In genomic region chr1:45772971-45773370, GRCh38 we compare ENCODE assay signal across 2 cellular contexts.
TF ChIP-seq lines count a peak whose summit lies in the region.

No MANE protein-coding gene starts in this region.

TF ChIP-seq in K562, 482 proteins besides CTCF, POLR2A, EP300 and RAD21:
- TF ChIP-seq ZNF740 (CRISPR knock-in tag; IDR thresholded peaks at IDR 0.05): no peak
- no peak for TF ChIP-seq ZNF740 (tag; IDR thresholded peaks at IDR 0.05)
- no peak for TF ChIP-seq PHF20 (IDR thresholded peaks at IDR 0.05; ENCODE audit: partially characterized antibody)
- TF ChIP-seq L3MBTL2 (IDR thresholded peaks at IDR 0.05): no peak
- TF ChIP-seq CBFB (CRISPR knock-in tag; IDR thresholded peaks at IDR 0.05): no peak
- no peak for TF ChIP-seq ZNF175 (CRISPR knock-in tag; IDR thresholded peaks at IDR 0.05; ENCODE audit: low read depth)
- TF ChIP-seq MXD1 (CRISPR knock-in tag; IDR thresholded peaks at IDR 0.05; ENCODE audit: borderline replicate concordance, poor library complexity, severe bottlenecking): no peak
- TF ChIP-seq MBD2 (IDR thresholded peaks at IDR 0.05; ENCODE audit: borderline replicate concordance, low read depth): no peak
- TF ChIP-seq GATA2 (CRISPR knock-in tag; IDR thresholded peaks at IDR 0.05): no peak
- no peak for TF ChIP-seq CBX2 (IDR thresholded peaks at IDR 0.05; ENCODE audit: insufficient read depth, low read length, poor library complexity, severe bottlenecking)
- no peak for TF ChIP-seq ATF6 (CRISPR knock-in tag; IDR thresholded peaks at IDR 0.05)
- no peak for TF ChIP-seq AFF1 (IDR thresholded peaks at IDR 0.05; ENCODE audit: low read depth in 1 of 2, partially characterized antibody in 2 of 2)
- no peak for TF ChIP-seq ZNF695 (CRISPR knock-in tag; IDR thresholded peaks at IDR 0.05)
- TF ChIP-seq RNF2 (IDR thresholded peaks at IDR 0.05): no peak

TF ChIP-seq in HepG2, 621 proteins besides CTCF, POLR2A, EP300 and RAD21:
- TF ChIP-seq GPBP1L1 (CRISPR knock-in tag; IDR thresholded peaks at IDR 0.05): no peak
- no peak for TF ChIP-seq LCORL (IDR thresholded peaks at IDR 0.05)
- TF ChIP-seq LCORL (CRISPR knock-in tag; IDR thresholded peaks at IDR 0.05): no peak
- TF ChIP-seq GTF3A (CRISPR knock-in tag; conservative IDR thresholded peaks at IDR 0.05): no peak
- TF ChIP-seq CEBPG (CRISPR knock-in tag; IDR thresholded peaks at IDR 0.05): no peak
- no peak for TF ChIP-seq YY1 (IDR thresholded peaks at IDR 0.05; ENCODE audit: insufficient read depth, insufficient replicate concordance, low read depth, low read length)
- TF ChIP-seq HNRNPK (IDR thresholded peaks at IDR 0.05; ENCODE audit: low read depth, low read length, poor library complexity, severe bottlenecking): no peak
- no peak for TF ChIP-seq ARNT (IDR thresholded peaks at IDR 0.05)
- no peak for TF ChIP-seq IRF1 (CRISPR knock-in tag; IDR thresholded peaks at IDR 0.05; ENCODE audit: low read depth)
- no peak for TF ChIP-seq FOXO4 (CRISPR knock-in tag; conservative IDR thresholded peaks at IDR 0.05)
- TF ChIP-seq ZNF720 (CRISPR knock-in tag; IDR thresholded peaks at IDR 0.05): no peak
- TF ChIP-seq ZNF784 (CRISPR knock-in tag; IDR thresholded peaks at IDR 0.05; ENCODE audit: borderline replicate concordance): no peak
- TF ChIP-seq BRD4 (CRISPR knock-in tag; IDR thresholded peaks at IDR 0.05): no peak
- no peak for TF ChIP-seq ZNF747 (CRISPR knock-in tag; IDR thresholded peaks at IDR 0.05; ENCODE audit: borderline replicate concordance)
- no peak for TF ChIP-seq ZNF232 (CRISPR knock-in tag; IDR thresholded peaks at IDR 0.05; ENCODE audit: borderline replicate concordance)
- no peak for TF ChIP-seq EEA1 (CRISPR knock-in tag; IDR thresholded peaks at IDR 0.05; ENCODE audit: borderline replicate concordance)
- TF ChIP-seq ZMAT3 (CRISPR knock-in tag; conservative IDR thresholded peaks at IDR 0.05): no peak
- TF ChIP-seq ZNF18 (CRISPR knock-in tag; IDR thresholded peaks at IDR 0.05; ENCODE audit: insufficient replicate concordance): no peak
- no peak for TF ChIP-seq ADNP (CRISPR knock-in tag; IDR thresholded peaks at IDR 0.05)
TF ChIP-seq in HepG2: peak in this region for 0.
